12 cellular contexts compared by ENCODE assay signal in genomic region chr10:69248117-69248730, GRCh38.
"Had no signal": no experiment of that assay in that cellular context is flagged by ENCODE, and none has a peak within 500 bp of the region (broad histone marks: within the 10 kb centered on the region; RNA-seq: fewer than 3 reads in every experiment).

No MANE protein-coding gene starts in this region.

- DNase-seq: heart left ventricle; hippocampal formation; kidney glomerular epithelial cell; mammary epithelial cell; naive thymus-derived CD4-positive, alpha-beta T cell; nephron progenitor cell; small intestine; stimulated activated CD4-positive, alpha-beta T cell treated with anti-CD3 and anti-CD28 coated beads, Interleukin-12 subunit alpha, Interleukin-12 subunit beta, amount 100 ng/mL, for 4 hours; stimulated activated naive CD4-positive, alpha-beta T cell treated with Interleukin-2 at 50 U/mL for 16 hours; trophoblast cell had no signal

- H3K27me3 ChIP-seq: heart left ventricle, right atrium auricular region had no signal

- H3K36me3 ChIP-seq: heart left ventricle, right atrium auricular region had no signal

- H3K4me1 ChIP-seq: heart left ventricle, right atrium auricular region had no signal

- H3K4me3 Mint-ChIP-seq: dendritic cell treated with granulocyte-macrophage colony-stimulating factor and Interleukin-4, amounts not matched to agents 40 ng/mL and 50 ng/mL, for 4 days; naive thymus-derived CD4-positive, alpha-beta T cell; nephron progenitor cell had no signal

- H3K4me1 Mint-ChIP-seq: naive thymus-derived CD4-positive, alpha-beta T cell; nephron progenitor cell had no signal

- H3K9me3 Mint-ChIP-seq: dendritic cell treated with granulocyte-macrophage colony-stimulating factor and Interleukin-4, amounts not matched to agents 40 ng/mL and 50 ng/mL, for 4 days; naive thymus-derived CD4-positive, alpha-beta T cell had no signal

- H3K27ac Mint-ChIP-seq: dendritic cell treated with granulocyte-macrophage colony-stimulating factor and Interleukin-4, amounts not matched to agents 40 ng/mL and 50 ng/mL, for 4 days; naive thymus-derived CD4-positive, alpha-beta T cell had no signal

- H3K27ac ChIP-seq: heart left ventricle, right atrium auricular region had no signal

- H3K9me3 ChIP-seq: right atrium auricular region had no signal

- H3K4me3 ChIP-seq: heart left ventricle, right atrium auricular region had no signal

- H3K27me3 Mint-ChIP-seq: dendritic cell treated with granulocyte-macrophage colony-stimulating factor and Interleukin-4, amounts not matched to agents 40 ng/mL and 50 ng/mL, for 4 days; naive thymus-derived CD4-positive, alpha-beta T cell had no signal
